In the genomic region with DNA sequence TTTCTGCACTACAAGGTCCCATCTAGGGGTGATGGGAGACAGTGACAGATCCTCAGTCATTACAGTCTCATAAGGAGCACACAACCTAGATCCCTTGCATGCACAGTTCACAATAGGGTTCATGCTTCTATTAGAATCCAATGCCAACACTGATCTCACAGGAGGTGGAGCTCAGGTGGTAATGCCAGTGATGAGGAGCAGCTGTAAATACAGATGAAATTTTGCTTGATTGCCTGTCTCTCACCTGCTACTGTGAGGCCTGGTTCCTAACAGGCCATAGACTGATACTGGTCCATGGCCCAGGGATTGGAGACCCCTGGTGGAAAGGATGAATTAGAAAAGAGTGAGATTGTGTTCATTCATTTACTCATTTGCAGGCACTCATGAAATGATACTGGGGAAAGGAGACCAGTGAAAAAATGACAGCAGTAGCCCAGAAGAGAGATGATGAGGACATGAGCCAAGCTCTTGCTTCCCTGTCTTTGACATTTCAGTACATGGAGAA, we compare ENCODE assay signal across 15 cellular contexts.
DNase-seq lines count a peak whose midpoint lies in the region; ATAC-seq and TF ChIP-seq lines count a peak whose summit lies in the region.
"Had no signal": no experiment of that assay in that cellular context is flagged by ENCODE, and none has a peak within 500 bp of the region (broad histone marks: within the 10 kb centered on the region; RNA-seq: fewer than 3 reads in every experiment).

No MANE protein-coding gene starts in this region.

- peaks cover 5% of the 10 kb centered on the region for H3K9me3 Mint-ChIP-seq in stimulated activated naive CD8-positive, alpha-beta T cell treated with anti-CD3 and anti-CD28 coated beads, Interleukin-15, Interleukin-2, amounts not matched to agents 100 ng/mL and 50 ng/mL, for 24 hours
- no peaks in the 10 kb centered on the region for H3K9me3 Mint-ChIP-seq in T-helper 2 cell treated with Interferon-gamma antibody and Interleukin-4, amounts not matched to agents 5 μg/mL and 100 μg/mL, for 36 hours
- H3K9me3 Mint-ChIP-seq in endodermal cell, result peaks cover 2% of the 10 kb centered on the region
- peaks cover 0 to 2% (median 0%) of the 10 kb centered on the region in 5 donors for H3K9me3 Mint-ChIP-seq in CD8-positive, alpha-beta memory T cell
- H3K9me3 Mint-ChIP-seq: CD4-positive, alpha-beta memory T cell; neural crest cell; T-cell had no signal

- no peaks in the 10 kb centered on the region for H3K36me3 Mint-ChIP-seq in stimulated activated naive CD8-positive, alpha-beta T cell treated with anti-CD3 and anti-CD28 coated beads, Interleukin-15, Interleukin-2, amounts not matched to agents 100 ng/mL and 50 ng/mL, for 24 hours (ENCODE audit: low read depth)
- no peaks in the 10 kb centered on the region for H3K36me3 Mint-ChIP-seq in T-helper 2 cell treated with Interferon-gamma antibody and Interleukin-4, amounts not matched to agents 5 μg/mL and 100 μg/mL, for 36 hours (ENCODE audit: low read depth)
- H3K36me3 Mint-ChIP-seq in endodermal cell (ENCODE audit: low read depth), result no peaks in the 10 kb centered on the region
- no peaks in the 10 kb centered on the region for H3K36me3 Mint-ChIP-seq in CD8-positive, alpha-beta memory T cell
- H3K36me3 Mint-ChIP-seq: CD4-positive, alpha-beta memory T cell; T-cell had no signal

- DNase-seq in stimulated activated naive CD8-positive, alpha-beta T cell treated with anti-CD3 and anti-CD28 coated beads, Interleukin-15, Interleukin-2, amounts not matched to agents 100 U/mL and 50 U/mL, for 24 hours, result no peak
- no peak for DNase-seq in T-helper 2 cell treated with Interferon-gamma antibody and Interleukin-4, amounts not matched to agents 5 μg/mL and 100 μg/mL, for 36 hours (ENCODE audit: low spot score)
- no peak for DNase-seq in endodermal cell
- DNase-seq in upper lobe of right lung, result no peak
- no peak for DNase-seq in CD8-positive, alpha-beta memory T cell
- DNase-seq in AG08395 (ENCODE audit: low spot score), result no peak
- DNase-seq: CD4-positive, alpha-beta memory T cell; esophagus squamous epithelium; left ventricle myocardium superior; NCI-H2107; T-cell had no signal

- peaks cover 5% of the 10 kb centered on the region for H3K4me1 ChIP-seq in endodermal cell (ENCODE audit: control insufficient read depth, insufficient read depth, low read length)
- no peaks in the 10 kb centered on the region for H3K4me1 ChIP-seq in upper lobe of right lung
- H3K4me1 ChIP-seq in CD8-positive, alpha-beta memory T cell (ENCODE audit: insufficient read depth, low read length), result no peaks in the 10 kb centered on the region
- H3K4me1 ChIP-seq: esophagus squamous epithelium had no signal

- intact Hi-C loops in upper lobe of right lung (cut with DNase I), result no loop called here

- H3K27me3 Mint-ChIP-seq in stimulated activated naive CD8-positive, alpha-beta T cell treated with anti-CD3 and anti-CD28 coated beads, Interleukin-15, Interleukin-2, amounts not matched to agents 100 ng/mL and 50 ng/mL, for 24 hours, result no peaks in the 10 kb centered on the region
- no peaks in the 10 kb centered on the region for H3K27me3 Mint-ChIP-seq in T-helper 2 cell treated with Interferon-gamma antibody and Interleukin-4, amounts not matched to agents 5 μg/mL and 100 μg/mL, for 36 hours (ENCODE audit: low read depth)
- no peaks in the 10 kb centered on the region for H3K27me3 Mint-ChIP-seq in endodermal cell (ENCODE audit: insufficient read depth)
- H3K27me3 Mint-ChIP-seq in CD8-positive, alpha-beta memory T cell, result peaks cover 0 to 2% of the 10 kb centered on the region in 2 donors
- H3K27me3 Mint-ChIP-seq: CD4-positive, alpha-beta memory T cell; T-cell had no signal

- POLR2A ChIA-PET in CD8-positive, alpha-beta memory T cell (lab: Charles Lee), result no interaction called here

- no peaks in the 10 kb centered on the region for H3K36me3 ChIP-seq in endodermal cell (ENCODE audit: control insufficient read depth, insufficient read depth, low read length)
- no peaks in the 10 kb centered on the region for H3K36me3 ChIP-seq in upper lobe of right lung
- no peaks in the 10 kb centered on the region for H3K36me3 ChIP-seq in CD8-positive, alpha-beta memory T cell (ENCODE audit: insufficient read depth, low read length)
- H3K36me3 ChIP-seq: esophagus squamous epithelium had no signal

- CTCF ChIA-PET in CD8-positive, alpha-beta memory T cell (lab: Charles Lee), result interaction anchor here (1.2 to 2.1 kb wide), 2 partner anchors 9 to 515 kb away, joined by 3 to 5 read pairs; no protein-coding TSS in a partner anchor

- H3K27me3 ChIP-seq in endodermal cell (ENCODE audit: control insufficient read depth, insufficient read depth, low read length, poor library complexity, severe bottlenecking) (no peaks in the 10 kb centered on the region), upper lobe of right lung (no peaks in the 10 kb centered on the region)
- H3K27me3 ChIP-seq in CD8-positive, alpha-beta memory T cell (ENCODE audit: insufficient read depth, low read length, poor library complexity, severe bottlenecking), result no peaks in the 10 kb centered on the region
- H3K27me3 ChIP-seq: esophagus squamous epithelium had no signal

- peaks cover 8% of the 10 kb centered on the region for H3K9me3 ChIP-seq in endodermal cell (ENCODE audit: control insufficient read depth, low read length)
- no peaks in the 10 kb centered on the region for H3K9me3 ChIP-seq in upper lobe of right lung
- no peaks in the 10 kb centered on the region for H3K9me3 ChIP-seq in CD8-positive, alpha-beta memory T cell (ENCODE audit: low read length)
- H3K9me3 ChIP-seq: esophagus squamous epithelium had no signal

- H3K4me3 Mint-ChIP-seq in stimulated activated naive CD8-positive, alpha-beta T cell treated with anti-CD3 and anti-CD28 coated beads, Interleukin-15, Interleukin-2, amounts not matched to agents 100 ng/mL and 50 ng/mL, for 24 hours, result peak overlapping the region; percentile 38
- no peak overlapping the region for H3K4me3 Mint-ChIP-seq in T-helper 2 cell treated with Interferon-gamma antibody and Interleukin-4, amounts not matched to agents 5 μg/mL and 100 μg/mL, for 36 hours
- no peak overlapping the region for H3K4me3 Mint-ChIP-seq in endodermal cell
- no peak overlapping the region for H3K4me3 Mint-ChIP-seq in CD8-positive, alpha-beta memory T cell
- H3K4me3 Mint-ChIP-seq: CD4-positive, alpha-beta memory T cell; neural crest cell; T-cell had no signal

- H3K4me1 Mint-ChIP-seq in stimulated activated naive CD8-positive, alpha-beta T cell treated with anti-CD3 and anti-CD28 coated beads, Interleukin-15, Interleukin-2, amounts not matched to agents 100 ng/mL and 50 ng/mL, for 24 hours (ENCODE audit: low read depth), result peaks cover 51% of the 10 kb centered on the region
- H3K4me1 Mint-ChIP-seq in T-helper 2 cell treated with Interferon-gamma antibody and Interleukin-4, amounts not matched to agents 5 μg/mL and 100 μg/mL, for 36 hours (ENCODE audit: low read depth), result peaks cover 21% of the 10 kb centered on the region
- H3K4me1 Mint-ChIP-seq in endodermal cell, result peaks cover 10% of the 10 kb centered on the region
- peaks cover 5 to 21% (median 6%) of the 10 kb centered on the region in 3 donors for H3K4me1 Mint-ChIP-seq in CD8-positive, alpha-beta memory T cell

- TF ChIP-seq CTCF in endodermal cell (conservative IDR thresholded peaks at IDR 0.05) (peak; percentile 55), upper lobe of right lung (IDR thresholded peaks at IDR 0.05) (no peak)

- no peak for ATAC-seq in stimulated activated naive CD8-positive, alpha-beta T cell treated with anti-CD3 and anti-CD28 coated beads, Interleukin-15, Interleukin-2, amounts not matched to agents 100 U/mL and 50 U/mL, for 24 hours
- ATAC-seq in upper lobe of right lung (peak; percentile 9), GM18511 (IDR thresholded peaks at IDR 0.05; ENCODE audit: unreplicated experiment) (no peak)
- ATAC-seq: left ventricle myocardium superior, sciatic nerve, T-cell had no signal

- peak overlapping the region; percentile 96 for H3K27ac Mint-ChIP-seq in stimulated activated naive CD8-positive, alpha-beta T cell treated with anti-CD3 and anti-CD28 coated beads, Interleukin-15, Interleukin-2, amounts not matched to agents 100 ng/mL and 50 ng/mL, for 24 hours
- peak overlapping the region; percentile 35 for H3K27ac Mint-ChIP-seq in T-helper 2 cell treated with Interferon-gamma antibody and Interleukin-4, amounts not matched to agents 5 μg/mL and 100 μg/mL, for 36 hours
- no peak overlapping the region for H3K27ac Mint-ChIP-seq in endodermal cell
- peak overlapping the region in 2 of 8 donors; percentile 49 to 93 for H3K27ac Mint-ChIP-seq in CD8-positive, alpha-beta memory T cell
- H3K27ac Mint-ChIP-seq: CD4-positive, alpha-beta memory T cell; T-cell had no signal

- H3K9ac ChIP-seq in endodermal cell (ENCODE audit: extremely low read depth, low read length, poor library complexity, severe bottlenecking), result no peak overlapping the region

- H3K27ac ChIP-seq in endodermal cell (ENCODE audit: low read depth, low read length), result no peak overlapping the region
- no peak overlapping the region for H3K27ac ChIP-seq in upper lobe of right lung
- H3K27ac ChIP-seq in CD8-positive, alpha-beta memory T cell (ENCODE audit: low read depth, low read length), result no peak overlapping the region
- H3K27ac ChIP-seq: esophagus squamous epithelium had no signal

- H3K4me3 ChIP-seq in endodermal cell (ENCODE audit: low read length) (no peak overlapping the region), upper lobe of right lung (no peak overlapping the region)
- H3K4me3 ChIP-seq in CD8-positive, alpha-beta memory T cell (ENCODE audit: low read length), result no peak overlapping the region
- H3K4me3 ChIP-seq: esophagus squamous epithelium had no signal
